1 cellular context compared by ENCODE assay signal in the genomic region with DNA sequence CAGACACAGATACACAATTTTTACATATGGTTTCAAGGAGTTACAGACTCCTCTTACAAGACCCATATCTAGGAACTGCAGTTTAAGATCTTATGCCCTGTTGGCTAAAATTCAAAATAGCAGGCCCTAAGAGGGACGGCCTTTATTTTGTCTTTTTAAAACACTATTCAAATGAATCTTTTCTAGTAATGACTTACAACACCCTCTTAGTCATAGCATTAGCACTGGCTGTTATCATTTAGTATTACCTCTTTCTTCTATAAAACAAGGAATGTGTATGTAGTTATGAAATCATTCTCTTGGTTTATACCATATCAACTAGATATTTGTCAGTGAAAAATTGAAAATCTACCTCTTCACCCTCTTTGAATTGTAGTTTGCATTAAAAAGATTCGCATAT.
TF ChIP-seq lines count a peak whose summit lies in the region.

No MANE protein-coding gene starts in this region.

TF ChIP-seq in SK-N-SH, 30 proteins besides CTCF, POLR2A, EP300 and RAD21:
- TF ChIP-seq, protein P1, sequence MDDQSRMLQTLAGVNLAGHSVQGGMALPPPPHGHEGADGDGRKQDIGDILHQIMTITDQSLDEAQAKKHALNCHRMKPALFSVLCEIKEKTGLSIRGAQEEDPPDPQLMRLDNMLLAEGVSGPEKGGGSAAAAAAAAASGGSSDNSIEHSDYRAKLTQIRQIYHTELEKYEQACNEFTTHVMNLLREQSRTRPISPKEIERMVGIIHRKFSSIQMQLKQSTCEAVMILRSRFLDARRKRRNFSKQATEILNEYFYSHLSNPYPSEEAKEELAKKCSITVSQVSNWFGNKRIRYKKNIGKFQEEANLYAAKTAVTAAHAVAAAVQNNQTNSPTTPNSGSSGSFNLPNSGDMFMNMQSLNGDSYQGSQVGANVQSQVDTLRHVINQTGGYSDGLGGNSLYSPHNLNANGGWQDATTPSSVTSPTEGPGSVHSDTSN (IDR thresholded peaks at IDR 0.05) = peak; percentile 46; the same call in 1 of the 2 replicates
- TF ChIP-seq TAF1 (IDR thresholded peaks at IDR 0.05; ENCODE audit: borderline replicate concordance, low read depth, low read length) = no peak
- TF ChIP-seq SMC3 (IDR thresholded peaks at IDR 0.05; ENCODE audit: low read depth, low read length) = no peak
- TF ChIP-seq TCF12 (IDR thresholded peaks at IDR 0.05) = peak; percentile 30; the same call in 1 of the 2 replicates
- TF ChIP-seq RFX5 (IDR thresholded peaks at IDR 0.05; ENCODE audit: low read length) = no peak
